1 cellular context compared by ENCODE assay signal in the genomic region with DNA sequence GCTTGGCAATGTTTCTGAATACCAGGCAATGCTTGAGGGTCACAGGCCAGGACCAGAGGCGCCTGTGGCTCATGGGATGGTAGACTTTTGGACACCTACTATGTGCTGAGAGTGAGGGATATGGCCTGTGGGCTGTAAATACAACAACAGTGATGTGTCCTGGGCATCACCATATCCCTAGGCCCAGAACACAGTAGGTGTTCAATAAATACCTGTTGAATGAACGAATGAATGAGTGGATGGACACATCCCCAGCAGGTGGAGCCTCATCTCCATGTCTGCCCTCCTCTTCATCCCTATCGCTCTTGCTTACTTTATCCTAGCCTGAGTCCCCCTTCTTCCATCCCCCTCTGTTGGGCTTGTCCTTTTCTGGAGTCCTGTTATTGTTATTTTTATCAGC.
TF ChIP-seq lines count a peak whose summit lies in the region.

No MANE protein-coding gene starts in this region.

TF ChIP-seq in GM23338, 12 proteins besides CTCF, POLR2A, EP300 and RAD21 (continued from another document):
- TF ChIP-seq, protein P1, sequence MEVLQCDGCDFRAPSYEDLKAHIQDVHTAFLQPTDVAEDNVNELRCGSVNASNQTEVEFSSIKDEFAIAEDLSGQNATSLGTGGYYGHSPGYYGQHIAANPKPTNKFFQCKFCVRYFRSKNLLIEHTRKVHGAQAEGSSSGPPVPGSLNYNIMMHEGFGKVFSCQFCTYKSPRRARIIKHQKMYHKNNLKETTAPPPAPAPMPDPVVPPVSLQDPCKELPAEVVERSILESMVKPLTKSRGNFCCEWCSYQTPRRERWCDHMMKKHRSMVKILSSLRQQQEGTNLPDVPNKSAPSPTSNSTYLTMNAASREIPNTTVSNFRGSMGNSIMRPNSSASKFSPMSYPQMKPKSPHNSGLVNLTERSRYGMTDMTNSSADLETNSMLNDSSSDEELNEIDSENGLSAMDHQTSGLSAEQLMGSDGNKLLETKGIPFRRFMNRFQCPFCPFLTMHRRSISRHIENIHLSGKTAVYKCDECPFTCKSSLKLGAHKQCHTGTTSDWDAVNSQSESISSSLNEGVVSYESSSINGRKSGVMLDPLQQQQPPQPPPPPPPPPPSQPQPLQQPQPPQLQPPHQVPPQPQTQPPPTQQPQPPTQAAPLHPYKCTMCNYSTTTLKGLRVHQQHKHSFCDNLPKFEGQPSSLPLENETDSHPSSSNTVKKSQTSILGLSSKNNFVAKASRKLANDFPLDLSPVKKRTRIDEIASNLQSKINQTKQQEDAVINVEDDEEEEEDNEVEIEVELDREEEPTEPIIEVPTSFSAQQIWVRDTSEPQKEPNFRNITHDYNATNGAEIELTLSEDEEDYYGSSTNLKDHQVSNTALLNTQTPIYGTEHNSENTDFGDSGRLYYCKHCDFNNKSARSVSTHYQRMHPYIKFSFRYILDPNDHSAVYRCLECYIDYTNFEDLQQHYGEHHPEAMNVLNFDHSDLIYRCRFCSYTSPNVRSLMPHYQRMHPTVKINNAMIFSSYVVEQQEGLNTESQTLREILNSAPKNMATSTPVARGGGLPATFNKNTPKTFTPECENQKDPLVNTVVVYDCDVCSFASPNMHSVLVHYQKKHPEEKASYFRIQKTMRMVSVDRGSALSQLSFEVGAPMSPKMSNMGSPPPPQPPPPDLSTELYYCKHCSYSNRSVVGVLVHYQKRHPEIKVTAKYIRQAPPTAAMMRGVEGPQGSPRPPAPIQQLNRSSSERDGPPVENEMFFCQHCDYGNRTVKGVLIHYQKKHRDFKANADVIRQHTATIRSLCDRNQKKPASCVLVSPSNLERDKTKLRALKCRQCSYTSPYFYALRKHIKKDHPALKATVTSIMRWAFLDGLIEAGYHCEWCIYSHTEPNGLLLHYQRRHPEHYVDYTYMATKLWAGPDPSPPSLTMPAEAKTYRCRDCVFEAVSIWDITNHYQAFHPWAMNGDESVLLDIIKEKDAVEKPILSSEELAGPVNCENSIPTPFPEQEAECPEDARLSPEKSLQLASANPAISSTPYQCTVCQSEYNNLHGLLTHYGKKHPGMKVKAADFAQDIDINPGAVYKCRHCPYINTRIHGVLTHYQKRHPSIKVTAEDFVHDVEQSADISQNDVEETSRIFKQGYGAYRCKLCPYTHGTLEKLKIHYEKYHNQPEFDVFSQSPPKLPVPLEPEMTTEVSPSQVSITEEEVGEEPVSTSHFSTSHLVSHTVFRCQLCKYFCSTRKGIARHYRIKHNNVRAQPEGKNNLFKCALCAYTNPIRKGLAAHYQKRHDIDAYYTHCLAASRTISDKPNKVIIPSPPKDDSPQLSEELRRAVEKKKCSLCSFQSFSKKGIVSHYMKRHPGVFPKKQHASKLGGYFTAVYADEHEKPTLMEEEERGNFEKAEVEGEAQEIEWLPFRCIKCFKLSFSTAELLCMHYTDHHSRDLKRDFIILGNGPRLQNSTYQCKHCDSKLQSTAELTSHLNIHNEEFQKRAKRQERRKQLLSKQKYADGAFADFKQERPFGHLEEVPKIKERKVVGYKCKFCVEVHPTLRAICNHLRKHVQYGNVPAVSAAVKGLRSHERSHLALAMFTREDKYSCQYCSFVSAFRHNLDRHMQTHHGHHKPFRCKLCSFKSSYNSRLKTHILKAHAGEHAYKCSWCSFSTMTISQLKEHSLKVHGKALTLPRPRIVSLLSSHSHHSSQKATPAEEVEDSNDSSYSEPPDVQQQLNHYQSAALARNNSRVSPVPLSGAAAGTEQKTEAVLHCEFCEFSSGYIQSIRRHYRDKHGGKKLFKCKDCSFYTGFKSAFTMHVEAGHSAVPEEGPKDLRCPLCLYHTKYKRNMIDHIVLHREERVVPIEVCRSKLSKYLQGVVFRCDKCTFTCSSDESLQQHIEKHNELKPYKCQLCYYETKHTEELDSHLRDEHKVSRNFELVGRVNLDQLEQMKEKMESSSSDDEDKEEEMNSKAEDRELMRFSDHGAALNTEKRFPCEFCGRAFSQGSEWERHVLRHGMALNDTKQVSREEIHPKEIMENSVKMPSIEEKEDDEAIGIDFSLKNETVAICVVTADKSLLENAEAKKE (CRISPR knock-in tag; IDR thresholded peaks at IDR 0.05) = no peak
- no peak for TF ChIP-seq EZH2phosphoT487 (IDR thresholded peaks at IDR 0.05; ENCODE audit: unreplicated experiment)
- TF ChIP-seq, protein P2, sequence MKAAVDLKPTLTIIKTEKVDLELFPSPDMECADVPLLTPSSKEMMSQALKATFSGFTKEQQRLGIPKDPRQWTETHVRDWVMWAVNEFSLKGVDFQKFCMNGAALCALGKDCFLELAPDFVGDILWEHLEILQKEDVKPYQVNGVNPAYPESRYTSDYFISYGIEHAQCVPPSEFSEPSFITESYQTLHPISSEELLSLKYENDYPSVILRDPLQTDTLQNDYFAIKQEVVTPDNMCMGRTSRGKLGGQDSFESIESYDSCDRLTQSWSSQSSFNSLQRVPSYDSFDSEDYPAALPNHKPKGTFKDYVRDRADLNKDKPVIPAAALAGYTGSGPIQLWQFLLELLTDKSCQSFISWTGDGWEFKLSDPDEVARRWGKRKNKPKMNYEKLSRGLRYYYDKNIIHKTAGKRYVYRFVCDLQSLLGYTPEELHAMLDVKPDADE (IDR thresholded peaks at IDR 0.05) = no peak
